ENCODE assay signal across 34 cellular contexts in genomic region chr16:78300469-78300868, GRCh38.
"Had no signal": no experiment of that assay in that cellular context is flagged by ENCODE, and none has a peak within 500 bp of the region (broad histone marks: within the 10 kb centered on the region; RNA-seq: fewer than 3 reads in every experiment).

No MANE protein-coding gene starts in this region.

- H3K36me3 ChIP-seq: MG63 had no signal

- H3K9ac ChIP-seq: KMS-11 had no signal

- H3K4me2 ChIP-seq: KMS-11 had no signal

- H3K4me3 ChIP-seq: MG63 had no signal

- H3K27me3 ChIP-seq: MG63 had no signal

- H3K9me3 ChIP-seq: MG63 had no signal

- H3K27ac ChIP-seq: KMS-11 had no signal

- DNase-seq: Karpas-422, Kasumi-1, MG63, MM.1S, MV-4-11, NCI-H1048, NCI-H1092, NCI-H1092 treated with DMSO at 0.1 percent for 48 hours, NCI-H1105, NCI-H1105 treated with DMSO at 0.1 percent for 48 hours, NCI-H1417, NCI-H1417 treated with DMSO at 0.1 percent for 48 hours, NCI-H1436, NCI-H1436 treated with DMSO at 0.1 percent for 48 hours, NCI-H146, NCI-H1694, NCI-H1694 treated with DMSO at 0.1 percent for 48 hours, NCI-H187, NCI-H187 treated with DMSO at 0.1 percent for 48 hours, NCI-H1930, NCI-H2029, NCI-H2029 treated with DMSO at 0.1 percent for 48 hours, NCI-H2081, NCI-H2081 treated with DMSO at 0.1 percent for 48 hours, NCI-H2107, NCI-H2171, NCI-H2171 treated with DMSO at 0.1 percent for 48 hours, NCI-H2227 treated with DMSO at 0.1 percent for 48 hours, NCI-H226, NCI-H345, NCI-H446, NCI-H446 treated with DMSO at 0.1 percent for 48 hours, NCI-H510A had no signal
